Comparison of ENCODE assay signal across 10 cellular contexts in genomic region chr17:68383443-68384321, GRCh38.
DNase-seq lines count a peak whose midpoint lies in the region; ATAC-seq and TF ChIP-seq lines count a peak whose summit lies in the region.
"Had no signal": no experiment of that assay in that cellular context is flagged by ENCODE, and none has a peak within 500 bp of the region (broad histone marks: within the 10 kb centered on the region; RNA-seq: fewer than 3 reads in every experiment).

No MANE protein-coding gene starts in this region.

- dilution Hi-C loops in mammary epithelial cell (cut with HindIII; ENCODE audit: low sequenced_read_pairs): no loop called here

- no TSS peak for BruUV-seq in mammary epithelial cell (replicated peaks; lab: Mats Ljungman, UMichigan)

- H4K20me1 ChIP-seq in mammary epithelial cell (ENCODE audit: insufficient read depth, low read length): no peaks in the 10 kb centered on the region

- no peak overlapping the region for H3K4me2 ChIP-seq in mammary epithelial cell (ENCODE audit: insufficient read depth, low read depth, low read length)

- H3K9ac ChIP-seq in mammary epithelial cell (ENCODE audit: insufficient read depth, low read length): no peak overlapping the region

- H3K4me1 ChIP-seq in mammary epithelial cell (ENCODE audit: insufficient read depth, low read length) (no peaks in the 10 kb centered on the region), mesodermal cell (ENCODE audit: control insufficient read depth, insufficient read depth, low read length, poor library complexity, severe bottlenecking) (peaks cover 15% of the 10 kb centered on the region)

- H3K9me3 ChIP-seq in mammary epithelial cell (replicated peaks; ENCODE audit: insufficient read depth, low read length) (no peaks in the 10 kb centered on the region), mesodermal cell (ENCODE audit: control insufficient read depth, low read length) (no peaks in the 10 kb centered on the region)

- no peak overlapping the region for H3K27ac ChIP-seq in mammary epithelial cell (ENCODE audit: insufficient read depth, low read depth, low read length)
- peak overlapping the region; percentile 75 for H3K27ac ChIP-seq in mesodermal cell (ENCODE audit: low read depth, low read length, severe bottlenecking)

- H3K4me3 ChIP-seq in AG10803 (ENCODE audit: low read length): peak overlapping the region; percentile 1; the same call in 1 of the 2 replicates
- no peak overlapping the region for H3K4me3 ChIP-seq in mammary epithelial cell (replicated peaks in 1 of 3; ENCODE audit: insufficient read depth in 1 of 3, low read depth in 2 of 3, low read length in 3 of 3)
- H3K4me3 ChIP-seq in mesodermal cell (ENCODE audit: extremely low read depth, insufficient read depth, low read length, poor library complexity, severe bottlenecking): no peak overlapping the region
- H3K4me3 ChIP-seq: GM12878 had no signal

- H2AFZ ChIP-seq in mammary epithelial cell (ENCODE audit: low read depth, low read length): peak overlapping the region; percentile 36

- WGBS in mammary epithelial cell (ENCODE audit: low coverage, missing lambda C conversion rate): 27% methylated on average over 16 of the region's 16 CpGs
- WGBS in mesodermal cell (ENCODE audit: insufficient coverage in 2 of 2), 2 experiments: 84 to 87% methylated on average over 9 to 12 of the region's 16 CpGs

- H3K27me3 ChIP-seq in mammary epithelial cell (ENCODE audit: insufficient read depth, low read length): no peaks in the 10 kb centered on the region

- ATAC-seq in GM18868 (IDR thresholded peaks at IDR 0.05; ENCODE audit: unreplicated experiment) (no peak), GM21526 (IDR thresholded peaks at IDR 0.05; ENCODE audit: low FRiP score, unreplicated experiment) (no peak), GM19324 (IDR thresholded peaks at IDR 0.05; ENCODE audit: low FRiP score, unreplicated experiment) (no peak)
- ATAC-seq: GM12878 had no signal

- no peaks in the 10 kb centered on the region for H3K36me3 ChIP-seq in mammary epithelial cell (ENCODE audit: insufficient read depth, low read length)
- no peaks in the 10 kb centered on the region for H3K36me3 ChIP-seq in mesodermal cell (ENCODE audit: control insufficient read depth, insufficient read depth, low read length)

- TF ChIP-seq CTCF in AG10803 (conservative IDR thresholded peaks at IDR 0.05; ENCODE audit: low read length) (no peak), mammary epithelial cell (conservative IDR thresholded peaks at IDR 0.05 in 1 of 2, IDR thresholded peaks at IDR 0.05 in 1 of 2; ENCODE audit: extremely low read depth in 1 of 2, insufficient read depth in 1 of 2, low read depth in 1 of 2, low read length in 2 of 2) (no peak)

- intact Hi-C loops in mammary epithelial cell (cut with micrococcal nuclease): no loop called here

- no peaks in the 10 kb centered on the region for H3K79me2 ChIP-seq in mammary epithelial cell (ENCODE audit: insufficient read depth, low read length)

- peak; percentile 96 for DNase-seq in AG10803 (ENCODE audit: low read depth)
- peak; percentile 35 for DNase-seq in LoVo (ENCODE audit: low spot score)
- peak; percentile 14 for DNase-seq in mammary epithelial cell
- no peak for DNase-seq in NCI-H510A (lab: John Stamatoyannopoulos, UW)
- DNase-seq: NCI-H524 treated with DMSO at 0.1 percent for 48 hours had no signal

- CTCF ChIA-PET in mammary epithelial cell (lab: Charles Lee; ENCODE audit: low non-redundant PET): no interaction called here

- in situ Hi-C loops in mammary epithelial cell (cut with MboI; ENCODE audit: low sequenced_read_pairs in 2 of 2): no loop called here
